In genomic region chr1:219385786-219386427, GRCh38 we compare ENCODE assay signal across 8 cellular contexts.
DNase-seq lines count a peak whose midpoint lies in the region; ATAC-seq, FAIRE-seq and TF ChIP-seq lines count a peak whose summit lies in the region.

No MANE protein-coding gene starts in this region.

- H3K27ac ChIP-seq in SJCRH30: no peak overlapping the region

- no peaks in the 10 kb centered on the region for H3K27me3 Mint-ChIP-seq in endothelial cell (ENCODE audit: unreplicated experiment)

- in situ Hi-C loops in ACHN (cut with HindIII; ENCODE audit: low pct_ligation_motif_present, low pct_unique_long_range_greater_than_20kb, low sequenced_read_pairs): no loop called here

- H3K27me3 ChIP-seq in MG63: no peaks in the 10 kb centered on the region
- no peaks in the 10 kb centered on the region for H3K27me3 ChIP-seq in SJCRH30

- H3K4me1 ChIP-seq in SJCRH30: no peaks in the 10 kb centered on the region; the same call in 1 of the 2 replicates

- H3K36me3 Mint-ChIP-seq in endothelial cell (ENCODE audit: low read depth, unreplicated experiment): no peaks in the 10 kb centered on the region

- peak; percentile 48 for FAIRE-seq in GM12892 (lab: Jason Lieb, UNC)

- H3K4me1 Mint-ChIP-seq in endothelial cell (ENCODE audit: unreplicated experiment): peaks cover 18% of the 10 kb centered on the region

- H3K4me3 ChIP-seq in MG63 (no peak overlapping the region), SJCRH30 (no peak overlapping the region)

- no peak for TF ChIP-seq POLR2A in GM12892 (IDR thresholded peaks at IDR 0.05; ENCODE audit: low read depth, low read length)

- H3K9me3 Mint-ChIP-seq in endothelial cell (ENCODE audit: unreplicated experiment): no peaks in the 10 kb centered on the region

- TF ChIP-seq CTCF in endothelial cell (IDR thresholded peaks at IDR 0.05; ENCODE audit: unreplicated experiment) (peak; percentile 53), omental fat pad (IDR thresholded peaks at IDR 0.05) (no peak)

- H3K9me3 ChIP-seq in MG63 (peaks cover 2% of the 10 kb centered on the region; the same call in 1 of the 2 replicates), SJCRH30 (replicated peaks) (no peaks in the 10 kb centered on the region)

- H3K27ac Mint-ChIP-seq in endothelial cell (ENCODE audit: unreplicated experiment): no peak overlapping the region

- H3K4me3 Mint-ChIP-seq in endothelial cell (ENCODE audit: unreplicated experiment): no peak overlapping the region

- no peaks in the 10 kb centered on the region for H3K36me3 ChIP-seq in MG63
- no peaks in the 10 kb centered on the region for H3K36me3 ChIP-seq in SJCRH30

- DNase-seq in ACHN (peak; percentile 77), GM12892 (ENCODE audit: insufficient read length) (peak; percentile 18), MG63 (peak; percentile 48), SJCRH30 (peak; percentile 80 to 91), endothelial cell (ENCODE audit: low spot score) (peak; percentile 40), midbrain (lab: John Stamatoyannopoulos, UW) (peak; percentile 48), omental fat pad (ENCODE audit: low spot score) (no peak)

- ATAC-seq in HG02588 (IDR thresholded peaks at IDR 0.05; ENCODE audit: unreplicated experiment) (peak; percentile 87), omental fat pad (ENCODE audit: low FRiP score) (no peak)
